ENCODE assay signal across 24 cellular contexts in genomic region chrX:64389489-64389888, GRCh38.
"Had no signal": no experiment of that assay in that cellular context is flagged by ENCODE, and none has a peak within 500 bp of the region (broad histone marks: within the 10 kb centered on the region; RNA-seq: fewer than 3 reads in every experiment).

No MANE protein-coding gene starts in this region.

- H3K9me3 ChIP-seq: colonic mucosa, gastrocnemius medialis had no signal

- H3K4me1 ChIP-seq: colonic mucosa, foreskin keratinocyte, gastrocnemius medialis had no signal

- H3K4me3 ChIP-seq: colonic mucosa, coronary artery, dorsolateral prefrontal cortex, esophagus muscularis mucosa, esophagus squamous epithelium, gastrocnemius medialis, gastroesophageal sphincter, heart left ventricle, heart right ventricle had no signal

- H3K27me3 ChIP-seq: colonic mucosa, esophagus muscularis mucosa, esophagus squamous epithelium, foreskin keratinocyte, gastrocnemius medialis, gastroesophageal sphincter, heart left ventricle, heart right ventricle had no signal

- DNase-seq: colonic mucosa; cortex of kidney; dermis blood vessel endothelial cell; dorsolateral prefrontal cortex; effector CD4-positive, alpha-beta T cell; effector CD8-positive, alpha-beta T cell; effector memory CD4-positive, alpha-beta T cell; effector memory CD8-positive, alpha-beta T cell; endodermal cell; erythroblast; esophagus squamous epithelium; foreskin fibroblast; foreskin keratinocyte; foreskin melanocyte; gastrocnemius medialis; glutamatergic neuron; head of caudate nucleus; heart left ventricle; heart right ventricle had no signal

- H3K27me3 Mint-ChIP-seq: dendritic cell treated with granulocyte-macrophage colony-stimulating factor and Interleukin-4, amounts not matched to agents 40 ng/mL and 50 ng/mL, for 4 days; effector memory CD8-positive, alpha-beta T cell had no signal

- H3K27ac Mint-ChIP-seq: dendritic cell treated with granulocyte-macrophage colony-stimulating factor and Interleukin-4, amounts not matched to agents 40 ng/mL and 50 ng/mL, for 4 days; effector memory CD8-positive, alpha-beta T cell; endodermal cell had no signal

- H3K9me3 Mint-ChIP-seq: dendritic cell treated with granulocyte-macrophage colony-stimulating factor and Interleukin-4, amounts not matched to agents 40 ng/mL and 50 ng/mL, for 4 days had no signal

- H3K4me1 Mint-ChIP-seq: endodermal cell had no signal

- H3K36me3 ChIP-seq: colonic mucosa, esophagus muscularis mucosa, esophagus squamous epithelium, gastrocnemius medialis, gastroesophageal sphincter, heart left ventricle, heart right ventricle had no signal

- ATAC-seq: effector memory CD8-positive, alpha-beta T cell; esophagus mucosa; foreskin keratinocyte; gastrocnemius medialis; gastroesophageal sphincter; heart left ventricle; heart right ventricle had no signal

- H3K4me3 Mint-ChIP-seq: dendritic cell treated with granulocyte-macrophage colony-stimulating factor and Interleukin-4, amounts not matched to agents 40 ng/mL and 50 ng/mL, for 4 days; effector memory CD8-positive, alpha-beta T cell; endodermal cell had no signal
